Comparison of ENCODE assay signal across 8 cellular contexts in genomic region chr6:13336553-13336952, GRCh38. TPM values are rescaled to one million over a fixed set of nuclear protein-coding genes. Genes with fewer than 3 reads are reported as not detected.
DNase-seq lines count a peak whose midpoint lies in the region; ATAC-seq, FAIRE-seq and TF ChIP-seq lines count a peak whose summit lies in the region.

No MANE protein-coding gene starts in this region.

- FAIRE-seq in frontal cortex (lab: Jason Lieb, UNC), result no peak

- WGBS in thyroid gland, 2 donors, result 32 to 33% methylated on average over 11 of the region's 11 CpGs

- H3K27ac ChIP-seq in SJSA1 (no peak overlapping the region), osteoblast (ENCODE audit: low read depth, low read length) (no peak overlapping the region), thyroid gland (no peak overlapping the region)

- H3K9me3 ChIP-seq in SJSA1 (replicated peaks) (no peaks in the 10 kb centered on the region), osteoblast (ENCODE audit: low read depth, low read length) (no peaks in the 10 kb centered on the region), thyroid gland (no peaks in the 10 kb centered on the region)

- H4K20me1 ChIP-seq in osteoblast (ENCODE audit: insufficient read depth, low read length), result no peaks in the 10 kb centered on the region

- H3K4me3 ChIP-seq in SJSA1 (no peak overlapping the region), osteoblast (ENCODE audit: insufficient read depth, low read length) (no peak overlapping the region), thyroid gland (replicated peaks in 1 of 3) (no peak overlapping the region)

- H3K4me1 ChIP-seq in SJSA1 (replicated peaks), result peaks cover 9% of the 10 kb centered on the region
- H3K4me1 ChIP-seq in osteoblast (ENCODE audit: insufficient read depth, low read length), result no peaks in the 10 kb centered on the region
- H3K4me1 ChIP-seq in thyroid gland, result no peaks in the 10 kb centered on the region

- no peaks in the 10 kb centered on the region for H3K36me3 ChIP-seq in SJSA1
- H3K36me3 ChIP-seq in osteoblast (ENCODE audit: insufficient read depth, low read length), result no peaks in the 10 kb centered on the region
- H3K36me3 ChIP-seq in thyroid gland, result no peaks in the 10 kb centered on the region

- H3K27me3 ChIP-seq in SJSA1 (replicated peaks) (no peaks in the 10 kb centered on the region), osteoblast (ENCODE audit: insufficient read depth, low read length) (peaks cover 3% of the 10 kb centered on the region), thyroid gland (no peaks in the 10 kb centered on the region)

- intact Hi-C loops in thyroid gland (cut with DNase I), result loop anchor here (5.0 kb wide), 1 partner anchor 206 kb away; no protein-coding TSS in a partner anchor

- H3K79me2 ChIP-seq in osteoblast (ENCODE audit: insufficient read depth, low read length), result no peaks in the 10 kb centered on the region

- TF ChIP-seq CTCF in osteoblast (IDR thresholded peaks at IDR 0.05; ENCODE audit: extremely low read depth, low read depth, low read length), result peak; percentile 88
- peak; percentile 69 to 93 (median 86) for TF ChIP-seq CTCF in thyroid gland (IDR thresholded peaks at IDR 0.05)

- peak overlapping the region; percentile 22 for H3K4me2 ChIP-seq in osteoblast (ENCODE audit: insufficient read depth, low read length)

- ATAC-seq in GM21576 (IDR thresholded peaks at IDR 0.05; ENCODE audit: unreplicated experiment), result no peak

- DNase-seq in GF-D8 (lab: John Stamatoyannopoulos, UW), result peak; percentile 40
- peak; percentile 58 for DNase-seq in MV-4-11 (lab: John Stamatoyannopoulos, UW)
- DNase-seq in SJSA1 (ENCODE audit: low read depth in 1 of 2, low spot score in 2 of 2), result peak; percentile 73 to 75
- peak; percentile 52 for DNase-seq in activated gamma-delta T cell treated with anti-CD3 and anti-CD28 coated beads, Interleukin-2, amount 50 U/mL, for 16 hours (ENCODE audit: low read depth)
- DNase-seq in frontal cortex (ENCODE audit: low spot score in 2 of 2), result peak; percentile 40 to 67
- DNase-seq in osteoblast (ENCODE audit: insufficient read length, low spot score, missing footprints), result peak; percentile 84
- DNase-seq in thyroid gland, result peak; percentile 78 to 81

- H2AFZ ChIP-seq in osteoblast (ENCODE audit: low read length), result peak overlapping the region; percentile 65

- TF ChIP-seq POLR2A in thyroid gland (IDR thresholded peaks at IDR 0.05), result no peak

RNA-seq across cellular contexts. Expression of gene TBC1D7, which starts 8.2 kb away (rescaled TPM):
- total RNA-seq in SJSA1 (2014; rRNA removed; shearing (Covaris generic)), result 22.9 and 36.5 TPM in 2 replicates
- total RNA-seq in frontal cortex, result 37.5 TPM
- 18.8 and 25.3 TPM in 2 replicates for total RNA-seq in osteoblast
- 10 to 100 TPM in 2 of 4 donors, 1 to 10 TPM in 2; 6.9 to 10.7 (median 9.6) TPM for total RNA-seq in thyroid gland
